11 cellular contexts compared by ENCODE assay signal in the genomic region with DNA sequence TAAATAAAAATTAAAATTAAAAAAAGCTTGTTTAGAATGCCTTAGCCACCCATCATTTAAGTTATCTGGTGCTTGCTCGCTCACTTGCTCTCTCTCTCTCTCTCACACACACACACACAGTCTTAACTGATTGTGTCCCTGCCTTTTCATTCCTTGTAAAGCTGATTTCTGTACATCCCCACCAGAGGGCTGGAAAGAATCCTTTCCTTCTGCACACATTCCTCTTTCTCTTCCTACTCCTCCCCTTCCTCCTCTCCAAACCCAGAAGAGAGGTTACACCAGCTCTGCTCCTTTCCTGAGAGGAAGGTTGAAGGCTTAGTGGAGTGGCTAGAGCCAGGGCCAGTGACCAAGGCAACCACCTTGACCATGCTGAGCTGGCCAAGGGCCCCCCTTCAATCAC. TPM values are rescaled to one million over a fixed set of nuclear protein-coding genes. Genes with fewer than 3 reads are reported as not detected.
A peak's percentile ranks its signal among the peaks of the same experiment; 100 is the strongest.
DNase-seq lines count a peak whose midpoint lies in the region; ATAC-seq and TF ChIP-seq lines count a peak whose summit lies in the region.
"Had no signal": no experiment of that assay in that cellular context is flagged by ENCODE, and none has a peak within 500 bp of the region (broad histone marks: within the 10 kb centered on the region; RNA-seq: fewer than 3 reads in every experiment).

No MANE protein-coding gene starts in this region.

- TF ChIP-seq EP300 in SK-N-SH (IDR thresholded peaks at IDR 0.05; ENCODE audit: borderline replicate concordance in 1 of 2, low read depth in 1 of 2, low read length in 1 of 2) (no peak), tibial nerve (IDR thresholded peaks at IDR 0.05) (no peak), suprapubic skin (IDR thresholded peaks at IDR 0.05) (no peak)

- H3K9me3 ChIP-seq in SK-N-SH (no peaks in the 10 kb centered on the region), tibial nerve (no peaks in the 10 kb centered on the region), PC-9 (ENCODE audit: insufficient read depth, low read depth) (no peaks in the 10 kb centered on the region), suprapubic skin (no peaks in the 10 kb centered on the region)
- H3K9me3 ChIP-seq: transverse colon had no signal

- DNase-seq in activated naive CD8-positive, alpha-beta T cell treated with anti-CD3 and anti-CD28 coated beads for 36 hours, result no peak
- no peak for DNase-seq in SK-N-SH
- DNase-seq in tibial nerve (ENCODE audit: low spot score in 2 of 2), result no peak
- no peak for DNase-seq in PC-9
- no peak for DNase-seq in AG08396 (ENCODE audit: low spot score)
- no peak for DNase-seq in suprapubic skin (ENCODE audit: low spot score in 2 of 2)
- DNase-seq: NCI-H1436, transverse colon had no signal

- peak; percentile 17 for ATAC-seq in esophagus mucosa

- TF ChIP-seq CTCF in SK-N-SH (IDR thresholded peaks at IDR 0.05), result 0 out of 2 replicates have a peak, but pooled peaks have one; percentile 14
- TF ChIP-seq CTCF in tibial nerve (IDR thresholded peaks at IDR 0.05), result no peak
- no peak for TF ChIP-seq CTCF in PC-9 (conservative IDR thresholded peaks at IDR 0.05)
- no peak for TF ChIP-seq CTCF in suprapubic skin (IDR thresholded peaks at IDR 0.05)

- POLR2A ChIA-PET in SK-N-SH (lab: Yijun Ruan, JAX) (no interaction called here), PC-9 (lab: Charles Lee; ENCODE audit: unreplicated experiment) (no interaction called here)

- peaks cover 5% of the 10 kb centered on the region for H3K36me3 Mint-ChIP-seq in activated naive CD8-positive, alpha-beta T cell
- H3K36me3 Mint-ChIP-seq in activated naive CD8-positive, alpha-beta T cell treated with anti-CD3 and anti-CD28 coated beads for 36 hours, result peaks cover 20% of the 10 kb centered on the region

- H3K27ac Mint-ChIP-seq in activated naive CD8-positive, alpha-beta T cell, result peak overlapping the region; percentile 72
- no peak overlapping the region for H3K27ac Mint-ChIP-seq in activated naive CD8-positive, alpha-beta T cell treated with anti-CD3 and anti-CD28 coated beads for 36 hours

- peaks cover 0 to 4% of the 10 kb centered on the region in 2 experiments for H3K36me3 ChIP-seq in SK-N-SH (replicated peaks in 1 of 2; ENCODE audit: control insufficient read depth in 1 of 2, insufficient read depth in 2 of 2, low read length in 1 of 2)
- H3K36me3 ChIP-seq in tibial nerve, result no peaks in the 10 kb centered on the region
- H3K36me3 ChIP-seq in PC-9 (ENCODE audit: low read depth), result no peaks in the 10 kb centered on the region
- H3K36me3 ChIP-seq in suprapubic skin, result no peaks in the 10 kb centered on the region
- H3K36me3 ChIP-seq: transverse colon had no signal

- no peak overlapping the region for H3K4me3 ChIP-seq in SK-N-SH (ENCODE audit: low read depth in 2 of 2, low read length in 1 of 2)
- H3K4me3 ChIP-seq in tibial nerve, result no peak overlapping the region
- no peak overlapping the region for H3K4me3 ChIP-seq in PC-9
- no peak overlapping the region for H3K4me3 ChIP-seq in suprapubic skin
- H3K4me3 ChIP-seq: transverse colon had no signal

- H2AFZ ChIP-seq in SK-N-SH (ENCODE audit: low read depth) (no peak overlapping the region), PC-9 (no peak overlapping the region)

- no peaks in the 10 kb centered on the region for H3K9me3 Mint-ChIP-seq in activated naive CD8-positive, alpha-beta T cell (ENCODE audit: low read depth)
- H3K9me3 Mint-ChIP-seq in activated naive CD8-positive, alpha-beta T cell treated with anti-CD3 and anti-CD28 coated beads for 36 hours, result no peaks in the 10 kb centered on the region

- peaks cover 70% of the 10 kb centered on the region for H3K4me1 Mint-ChIP-seq in activated naive CD8-positive, alpha-beta T cell (ENCODE audit: low read depth)
- H3K4me1 Mint-ChIP-seq in activated naive CD8-positive, alpha-beta T cell treated with anti-CD3 and anti-CD28 coated beads for 36 hours, result peaks cover 52% of the 10 kb centered on the region

- no peak overlapping the region for H3K9ac ChIP-seq in SK-N-SH

- H3K27me3 Mint-ChIP-seq in activated naive CD8-positive, alpha-beta T cell, result no peaks in the 10 kb centered on the region
- no peaks in the 10 kb centered on the region for H3K27me3 Mint-ChIP-seq in activated naive CD8-positive, alpha-beta T cell treated with anti-CD3 and anti-CD28 coated beads for 36 hours

- no peak overlapping the region for H3K4me3 Mint-ChIP-seq in activated naive CD8-positive, alpha-beta T cell
- H3K4me3 Mint-ChIP-seq in activated naive CD8-positive, alpha-beta T cell treated with anti-CD3 and anti-CD28 coated beads for 36 hours, result no peak overlapping the region

- H3K27me3 ChIP-seq in SK-N-SH (ENCODE audit: insufficient read depth) (no peaks in the 10 kb centered on the region), tibial nerve (no peaks in the 10 kb centered on the region), PC-9 (ENCODE audit: insufficient read depth, low read depth) (no peaks in the 10 kb centered on the region), suprapubic skin (no peaks in the 10 kb centered on the region)
- H3K27me3 ChIP-seq: transverse colon had no signal

- no peak for TF ChIP-seq RAD21 in SK-N-SH (IDR thresholded peaks at IDR 0.05; ENCODE audit: low read length)

- TF ChIP-seq POLR2A in tibial nerve (IDR thresholded peaks at IDR 0.05) (no peak), suprapubic skin (IDR thresholded peaks at IDR 0.05) (no peak)

- no peaks in the 10 kb centered on the region for H3K9me2 ChIP-seq in SK-N-SH
- no peaks in the 10 kb centered on the region for H3K9me2 ChIP-seq in PC-9 (ENCODE audit: insufficient read depth)

- H3K4me1 ChIP-seq in SK-N-SH (ENCODE audit: control insufficient read depth in 1 of 2, insufficient read depth in 2 of 2, low read depth in 1 of 2, low read length in 1 of 2), result no peaks in the 10 kb centered on the region; a peak in 1 of 4 replicates
- H3K4me1 ChIP-seq in tibial nerve, result peaks cover 0 to 73% (median 37%) of the 10 kb centered on the region in 4 donors
- no peaks in the 10 kb centered on the region for H3K4me1 ChIP-seq in PC-9 (replicated peaks; ENCODE audit: insufficient read depth)
- H3K4me1 ChIP-seq in suprapubic skin, result peaks cover 20% of the 10 kb centered on the region

- H4K20me1 ChIP-seq in SK-N-SH (ENCODE audit: insufficient read depth) (peaks cover 6% of the 10 kb centered on the region; the same call in 1 of the 2 replicates), PC-9 (ENCODE audit: insufficient read depth) (0 out of 2 replicates have a peak, but pooled peaks cover 6% of the 10 kb centered on the region)

- WGBS in SK-N-SH (ENCODE audit: low lambda C conversion rate), result 100% methylated on average over 1 of the region's 1 CpG
- WGBS in tibial nerve, 2 donors, result 51 to 72% methylated on average over 1 of the region's 1 CpG
- WGBS in suprapubic skin, result 87% methylated on average over 1 of the region's 1 CpG

- no TSS peak for BruUV-seq in PC-9 (replicated peaks; lab: Mats Ljungman, UMichigan)

- peaks cover 16% of the 10 kb centered on the region for H3K79me2 ChIP-seq in SK-N-SH (ENCODE audit: insufficient read depth)
- H3K79me2 ChIP-seq in PC-9 (ENCODE audit: low read depth), result peaks cover 5% of the 10 kb centered on the region; the same call in 1 of the 2 replicates

- no peak overlapping the region for H3K4me2 ChIP-seq in SK-N-SH
- no peak overlapping the region for H3K4me2 ChIP-seq in PC-9

- intact Hi-C loops in PC-9 (cut with micrococcal nuclease; ENCODE audit: unreplicated experiment), result no loop called here

- H3K27ac ChIP-seq in SK-N-SH (ENCODE audit: low read depth in 2 of 2, low read length in 1 of 2), result no peak overlapping the region
- H3K27ac ChIP-seq in tibial nerve, result peak overlapping the region in 3 of 4 donors; percentile 48 to 93 (median 88)
- H3K27ac ChIP-seq in PC-9, result no peak overlapping the region
- no peak overlapping the region for H3K27ac ChIP-seq in suprapubic skin
- H3K27ac ChIP-seq: transverse colon had no signal

- no peaks in the 10 kb centered on the region for H3F3A ChIP-seq in SK-N-SH (replicated peaks; ENCODE audit: insufficient read depth)
- H3F3A ChIP-seq in PC-9 (ENCODE audit: insufficient read depth, low read depth), result no peaks in the 10 kb centered on the region; the same call in 1 of the 2 replicates

- CTCF ChIA-PET in SK-N-SH (lab: Yijun Ruan, JAX), result interaction anchor here (0.9 to 4.1 kb wide), 5 partner anchors 11 to 289 kb away, joined by 3 to 18 read pairs (median 3); a partner anchor contains a TSS
- CTCF ChIA-PET in PC-9 (lab: Charles Lee), result no interaction called here

TF ChIP-seq in SK-N-SH, 30 proteins besides CTCF, POLR2A, EP300 and RAD21 (continues in another document):
- TF ChIP-seq RFX5 (IDR thresholded peaks at IDR 0.05; ENCODE audit: low read length), result no peak
- TF ChIP-seq POLR2AphosphoS5 (IDR thresholded peaks at IDR 0.05; ENCODE audit: low read depth, low read length), result no peak
- no peak for TF ChIP-seq EZH2phosphoT487 (IDR thresholded peaks at IDR 0.05; ENCODE audit: borderline replicate concordance, low read depth)

RNA-seq across cellular contexts. Expression of a gene that starts 25.7 kb away (rescaled TPM):
- total RNA-seq in activated naive CD8-positive, alpha-beta T cell treated with anti-CD3 and anti-CD28 coated beads for 36 hours, result 10 to 100 TPM; 83.7 to 93.2 TPM
- polyA plus RNA-seq in SK-N-SH (2012; rRNA removed), result 10.1 and 11.0 TPM in 2 replicates
- polyA plus RNA-seq in SK-N-SH (2012; cell fraction: cytosol; rRNA removed), result 6.6 and 8.2 TPM in 2 replicates
- polyA plus RNA-seq in SK-N-SH (2012; cell fraction: nucleus; rRNA removed), result 34.5 and 39.6 TPM in 2 replicates
- total RNA-seq in esophagus mucosa (7.3 TPM), tibial nerve (10 to 100 TPM; 35.4 to 75.6 (median 48.0) TPM), PC-9 (2021) (23.3 and 31.5 TPM in 2 replicates), suprapubic skin (10 to 100 TPM; 29.0 to 49.6 (median 36.9) TPM)

RNA-seq across cellular contexts. Expression of a gene that starts 31.6 kb away (rescaled TPM):
- not detected for total RNA-seq in activated naive CD8-positive, alpha-beta T cell treated with anti-CD3 and anti-CD28 coated beads for 36 hours
- 0.10 TPM in 1 of 2 replicates, not detected in the other for polyA plus RNA-seq in SK-N-SH (2012; rRNA removed)
- 0.05 TPM in 1 of 2 replicates, not detected in the other for polyA plus RNA-seq in SK-N-SH (2012; cell fraction: cytosol; rRNA removed)
- not detected in 2 replicates for polyA plus RNA-seq in SK-N-SH (2012; cell fraction: nucleus; rRNA removed)
- not detected for total RNA-seq in esophagus mucosa
- not detected for total RNA-seq in tibial nerve
- not detected in 2 replicates for total RNA-seq in PC-9 (2021)
- not detected for total RNA-seq in suprapubic skin
- total RNA-seq: transverse colon had no signal
- polyA plus RNA-seq: esophagus had no signal

Comparison
In these comparisons a context has a peak if more than half of its experiments do, and no peak if none do; other contexts are left out.
1. H3K27ac ChIP-seq: peak in tibial nerve (3 of 4); none in SK-N-SH (0 of 2), PC-9 (single experiment) and suprapubic skin (single experiment).